ENCODE assay signal across 1 cellular context in the genomic region with DNA sequence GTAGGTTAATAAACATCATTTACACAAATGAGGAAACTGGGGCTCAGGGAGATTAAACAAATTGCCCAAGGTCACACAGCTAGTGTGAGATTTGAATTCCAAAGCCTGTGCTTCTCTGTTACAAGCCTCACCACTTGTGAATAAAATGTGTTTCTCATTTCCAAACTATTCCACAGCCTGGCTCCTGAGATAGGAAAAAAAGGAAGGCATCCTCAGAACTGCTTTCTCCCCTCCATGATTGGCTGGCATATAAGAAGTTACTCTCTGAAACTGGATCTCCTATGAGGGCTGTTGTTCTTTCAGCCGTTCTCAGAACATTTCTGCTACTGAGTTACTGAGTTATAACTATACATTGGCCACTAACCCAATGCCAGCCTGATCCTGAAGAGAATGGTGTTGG.
TF ChIP-seq lines count a peak whose summit lies in the region.

No MANE protein-coding gene starts in this region.

TF ChIP-seq in IMR-90, 13 proteins besides CTCF, POLR2A, EP300 and RAD21:
- TF ChIP-seq RFX5 (IDR thresholded peaks at IDR 0.05; ENCODE audit: low read depth, low read length) (no peak), MXI1 (IDR thresholded peaks at IDR 0.05; ENCODE audit: borderline replicate concordance, low read depth, low read length) (no peak), BHLHE40 (IDR thresholded peaks at IDR 0.05; ENCODE audit: low read depth, low read length) (no peak), MAFK (IDR thresholded peaks at IDR 0.05; ENCODE audit: low read depth, low read length) (no peak), RCOR1 (IDR thresholded peaks at IDR 0.05; ENCODE audit: insufficient replicate concordance, low read length) (no peak), NFE2L2 (IDR thresholded peaks at IDR 0.05; ENCODE audit: low read depth, low read length) (no peak), MAZ (IDR thresholded peaks at IDR 0.05; ENCODE audit: borderline replicate concordance, low read depth, low read length) (no peak), CEBPB (IDR thresholded peaks at IDR 0.05; ENCODE audit: low read depth, low read length) (no peak), CHD1 (IDR thresholded peaks at IDR 0.05; ENCODE audit: low read depth, low read length) (no peak), FOS (IDR thresholded peaks at IDR 0.05; ENCODE audit: low read depth, low read length) (no peak), SMC3 (IDR thresholded peaks at IDR 0.05; ENCODE audit: low read depth, low read length) (no peak)
- TF ChIP-seq, protein P1, sequence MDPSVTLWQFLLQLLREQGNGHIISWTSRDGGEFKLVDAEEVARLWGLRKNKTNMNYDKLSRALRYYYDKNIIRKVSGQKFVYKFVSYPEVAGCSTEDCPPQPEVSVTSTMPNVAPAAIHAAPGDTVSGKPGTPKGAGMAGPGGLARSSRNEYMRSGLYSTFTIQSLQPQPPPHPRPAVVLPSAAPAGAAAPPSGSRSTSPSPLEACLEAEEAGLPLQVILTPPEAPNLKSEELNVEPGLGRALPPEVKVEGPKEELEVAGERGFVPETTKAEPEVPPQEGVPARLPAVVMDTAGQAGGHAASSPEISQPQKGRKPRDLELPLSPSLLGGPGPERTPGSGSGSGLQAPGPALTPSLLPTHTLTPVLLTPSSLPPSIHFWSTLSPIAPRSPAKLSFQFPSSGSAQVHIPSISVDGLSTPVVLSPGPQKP (IDR thresholded peaks at IDR 0.05; ENCODE audit: borderline replicate concordance, low read depth, low read length): no peak
- TF ChIP-seq, protein P2, sequence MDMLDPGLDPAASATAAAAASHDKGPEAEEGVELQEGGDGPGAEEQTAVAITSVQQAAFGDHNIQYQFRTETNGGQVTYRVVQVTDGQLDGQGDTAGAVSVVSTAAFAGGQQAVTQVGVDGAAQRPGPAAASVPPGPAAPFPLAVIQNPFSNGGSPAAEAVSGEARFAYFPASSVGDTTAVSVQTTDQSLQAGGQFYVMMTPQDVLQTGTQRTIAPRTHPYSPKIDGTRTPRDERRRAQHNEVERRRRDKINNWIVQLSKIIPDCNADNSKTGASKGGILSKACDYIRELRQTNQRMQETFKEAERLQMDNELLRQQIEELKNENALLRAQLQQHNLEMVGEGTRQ (IDR thresholded peaks at IDR 0.05; ENCODE audit: low read depth, low read length): no peak
